Comparison of ENCODE assay signal across 10 cellular contexts in genomic region chr10:48964038-48964437, GRCh38. TPM values are rescaled to one million over a fixed set of nuclear protein-coding genes. Genes with fewer than 3 reads are reported as not detected.
"Had no signal": no experiment of that assay in that cellular context is flagged by ENCODE, and none has a peak within 500 bp of the region (broad histone marks: within the 10 kb centered on the region; RNA-seq: fewer than 3 reads in every experiment).

No MANE protein-coding gene starts in this region.

- H3K4me2 ChIP-seq: KMS-11 had no signal

- H3K4me1 ChIP-seq: HAP-1 had no signal

- ATAC-seq: HCT116 had no signal

- H3K36me3 ChIP-seq: HAP-1 had no signal

- H3K27ac ChIP-seq: GM23248, KMS-11 had no signal

- FAIRE-seq: HTR-8/SVneo had no signal

- H3K4me3 ChIP-seq: GM23248, HAP-1 had no signal

- H3K9ac ChIP-seq: GM23248, KMS-11 had no signal

- H3K9me3 ChIP-seq: HAP-1 had no signal

- DNase-seq: GM23248, GOT3, H7, Karpas-422, KBM-7 had no signal

- H2AFZ ChIP-seq: GM23248 had no signal

RNA-seq across cellular contexts. Expression of gene LRRC18, which starts 24.4 kb away (rescaled TPM):
- total RNA-seq: GM23248, H7, HT-29 had no signal
- polyA plus RNA-seq: GM23248 had no signal
